ENCODE assay signal across 8 cellular contexts in genomic region chr16:15777533-15778203, GRCh38.
A peak's percentile ranks its signal among the peaks of the same experiment; 100 is the strongest.
DNase-seq lines count a peak whose midpoint lies in the region; ATAC-seq and TF ChIP-seq lines count a peak whose summit lies in the region.

No MANE protein-coding gene starts in this region.

- H3K27ac Mint-ChIP-seq in neural crest cell (ENCODE audit: unreplicated experiment) (no peak overlapping the region), immature natural killer cell (no peak overlapping the region)

- peak; percentile 26 for TF ChIP-seq CTCF in neural crest cell (conservative IDR thresholded peaks at IDR 0.05)

- H3K9me3 Mint-ChIP-seq in neural crest cell, result no peaks in the 10 kb centered on the region
- no peaks in the 10 kb centered on the region for H3K9me3 Mint-ChIP-seq in immature natural killer cell

- H3K36me3 Mint-ChIP-seq in neural crest cell (ENCODE audit: low read depth), result no peaks in the 10 kb centered on the region
- H3K36me3 Mint-ChIP-seq in immature natural killer cell, result no peaks in the 10 kb centered on the region

- ATAC-seq in GM21528 (IDR thresholded peaks at IDR 0.05; ENCODE audit: low FRiP score, unreplicated experiment) (no peak), HG03378 (IDR thresholded peaks at IDR 0.05; ENCODE audit: unreplicated experiment) (no peak)

- DNase-seq in ACHN, result peak; percentile 68
- DNase-seq in GDM1 (lab: John Stamatoyannopoulos, UW), result peak; percentile 71
- DNase-seq in NCI-H2107 treated with DMSO at 0.1 percent for 48 hours (lab: John Stamatoyannopoulos, UW; ENCODE audit: unreplicated experiment), result peak; percentile 19
- DNase-seq in astrocyte of the hippocampus (ENCODE audit: low read depth, low spot score), result peak; percentile 63
- no peak for DNase-seq in neural crest cell (ENCODE audit: low read depth, low spot score)
- DNase-seq in immature natural killer cell, result no peak

- in situ Hi-C loops in ACHN (cut with HindIII; ENCODE audit: low pct_ligation_motif_present, low pct_unique_long_range_greater_than_20kb, low sequenced_read_pairs), result no loop called here

- H3K4me3 Mint-ChIP-seq in neural crest cell (no peak overlapping the region), immature natural killer cell (no peak overlapping the region)

- H3K4me1 Mint-ChIP-seq in neural crest cell, result no peaks in the 10 kb centered on the region
- H3K4me1 Mint-ChIP-seq in immature natural killer cell, result no peaks in the 10 kb centered on the region

- H3K27me3 Mint-ChIP-seq in neural crest cell (ENCODE audit: low read depth), result no peaks in the 10 kb centered on the region
- H3K27me3 Mint-ChIP-seq in immature natural killer cell (ENCODE audit: low read depth in 3 of 3), result peaks cover 0 to 2% (median 1%) of the 10 kb centered on the region in 3 donors

Comparison
In these comparisons a context has a peak if more than half of its experiments do, and no peak if none do; other contexts are left out.
1. DNase-seq: peak in ACHN (single experiment), GDM1 (single experiment), NCI-H2107 treated with DMSO at 0.1 percent for 48 hours (single experiment) and astrocyte of the hippocampus (single experiment); none in neural crest cell (single experiment) and immature natural killer cell (0 of 3).